Comparison of ENCODE assay signal across 2 cellular contexts in the genomic region with DNA sequence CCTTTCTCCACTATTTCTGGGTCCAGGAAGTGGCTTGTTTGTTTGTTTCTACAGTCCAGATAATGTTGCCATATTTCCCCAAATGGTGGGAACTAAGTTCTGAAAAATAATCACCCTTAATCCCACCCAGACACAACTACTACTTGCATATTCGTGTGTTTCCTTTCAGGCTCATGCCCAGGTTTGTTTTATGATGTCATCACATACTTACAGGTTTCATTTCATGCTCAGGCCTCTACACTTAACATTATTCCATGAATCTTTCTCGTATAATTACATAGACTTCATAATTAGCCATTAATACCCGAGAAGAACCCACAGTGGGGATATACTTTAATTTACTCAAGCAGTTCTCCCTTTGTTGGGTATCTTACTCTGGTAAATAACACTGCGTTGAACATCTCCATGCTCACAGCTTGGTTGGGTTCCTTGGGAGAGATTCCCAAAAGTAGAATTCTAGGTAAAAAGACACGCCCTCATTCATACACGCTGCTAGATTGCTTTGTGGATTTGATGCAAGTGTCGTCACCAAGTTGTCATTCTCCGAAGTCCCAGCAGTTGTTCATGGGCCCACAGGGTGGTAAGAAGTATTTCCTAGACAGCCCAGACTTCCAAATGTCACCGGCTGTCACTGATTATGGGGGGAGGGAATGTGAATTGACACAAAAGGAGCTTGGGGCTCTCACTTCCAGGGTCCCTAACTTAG.
TF ChIP-seq lines count a peak whose summit lies in the region.

No MANE protein-coding gene starts in this region.

TF ChIP-seq in IMR-90, 13 proteins besides CTCF, POLR2A, EP300 and RAD21:
- TF ChIP-seq CHD1 (IDR thresholded peaks at IDR 0.05; ENCODE audit: low read depth, low read length) (no peak), BHLHE40 (IDR thresholded peaks at IDR 0.05; ENCODE audit: low read depth, low read length) (no peak), CEBPB (IDR thresholded peaks at IDR 0.05; ENCODE audit: low read depth, low read length) (no peak), RFX5 (IDR thresholded peaks at IDR 0.05; ENCODE audit: low read depth, low read length) (no peak), MXI1 (IDR thresholded peaks at IDR 0.05; ENCODE audit: borderline replicate concordance, low read depth, low read length) (no peak), SMC3 (IDR thresholded peaks at IDR 0.05; ENCODE audit: low read depth, low read length) (no peak), MAFK (IDR thresholded peaks at IDR 0.05; ENCODE audit: low read depth, low read length) (no peak), NFE2L2 (IDR thresholded peaks at IDR 0.05; ENCODE audit: low read depth, low read length) (no peak), MAZ (IDR thresholded peaks at IDR 0.05; ENCODE audit: borderline replicate concordance, low read depth, low read length) (no peak), RCOR1 (IDR thresholded peaks at IDR 0.05; ENCODE audit: insufficient replicate concordance, low read length) (no peak), ELK1 (IDR thresholded peaks at IDR 0.05; ENCODE audit: borderline replicate concordance, low read depth, low read length) (no peak), FOS (IDR thresholded peaks at IDR 0.05; ENCODE audit: low read depth, low read length) (no peak)
- TF ChIP-seq, protein P1, sequence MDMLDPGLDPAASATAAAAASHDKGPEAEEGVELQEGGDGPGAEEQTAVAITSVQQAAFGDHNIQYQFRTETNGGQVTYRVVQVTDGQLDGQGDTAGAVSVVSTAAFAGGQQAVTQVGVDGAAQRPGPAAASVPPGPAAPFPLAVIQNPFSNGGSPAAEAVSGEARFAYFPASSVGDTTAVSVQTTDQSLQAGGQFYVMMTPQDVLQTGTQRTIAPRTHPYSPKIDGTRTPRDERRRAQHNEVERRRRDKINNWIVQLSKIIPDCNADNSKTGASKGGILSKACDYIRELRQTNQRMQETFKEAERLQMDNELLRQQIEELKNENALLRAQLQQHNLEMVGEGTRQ (IDR thresholded peaks at IDR 0.05; ENCODE audit: low read depth, low read length): no peak

TF ChIP-seq in H1, 55 proteins besides CTCF, POLR2A, EP300 and RAD21:
- TF ChIP-seq SP4 (IDR thresholded peaks at IDR 0.05; ENCODE audit: low read length) (no peak), GABPA (IDR thresholded peaks at IDR 0.05; ENCODE audit: borderline replicate concordance, insufficient read depth, low read length) (no peak), TAF1 (IDR thresholded peaks at IDR 0.05; ENCODE audit: low read depth, low read length) (no peak), CTBP2 (IDR thresholded peaks at IDR 0.05; ENCODE audit: borderline replicate concordance, insufficient read depth, insufficient read length, low read length) (no peak), RNF2 (IDR thresholded peaks at IDR 0.05; ENCODE audit: borderline replicate concordance, low read depth, low read length, missing control alignments, poor library complexity, severe bottlenecking) (no peak), NANOG (IDR thresholded peaks at IDR 0.05; ENCODE audit: insufficient read depth, low read depth, low read length, poor library complexity, severe bottlenecking) (no peak), CHD2 (IDR thresholded peaks at IDR 0.05; ENCODE audit: low read length) (no peak), CHD1 (IDR thresholded peaks at IDR 0.05; ENCODE audit: low read depth, low read length) (no peak), SP2 (IDR thresholded peaks at IDR 0.05; ENCODE audit: low read length) (no peak), E2F6 (IDR thresholded peaks at IDR 0.05) (no peak), BCL11A (IDR thresholded peaks at IDR 0.05; ENCODE audit: low read depth in 2 of 2, low read length in 2 of 2) (no peak), GTF2F1 (IDR thresholded peaks at IDR 0.05; ENCODE audit: borderline replicate concordance, low read depth, low read length) (no peak), CREB1 (IDR thresholded peaks at IDR 0.05) (no peak), RBBP5 (IDR thresholded peaks at IDR 0.05; ENCODE audit: borderline replicate concordance, low read depth, low read length) (no peak), BRCA1 (IDR thresholded peaks at IDR 0.05; ENCODE audit: low read depth, low read length) (no peak), CEBPB (IDR thresholded peaks at IDR 0.05; ENCODE audit: low read depth, low read length) (no peak), YY1 (IDR thresholded peaks at IDR 0.05; ENCODE audit: low read depth, low read length) (no peak), EGR1 (IDR thresholded peaks at IDR 0.05; ENCODE audit: borderline replicate concordance, low read depth, low read length) (no peak)
- TF ChIP-seq, protein P2, sequence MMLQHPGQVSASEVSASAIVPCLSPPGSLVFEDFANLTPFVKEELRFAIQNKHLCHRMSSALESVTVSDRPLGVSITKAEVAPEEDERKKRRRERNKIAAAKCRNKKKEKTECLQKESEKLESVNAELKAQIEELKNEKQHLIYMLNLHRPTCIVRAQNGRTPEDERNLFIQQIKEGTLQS (IDR thresholded peaks at IDR 0.05; ENCODE audit: insufficient read depth, low read depth, low read length): no peak
